8 cellular contexts compared by ENCODE assay signal in the genomic region with DNA sequence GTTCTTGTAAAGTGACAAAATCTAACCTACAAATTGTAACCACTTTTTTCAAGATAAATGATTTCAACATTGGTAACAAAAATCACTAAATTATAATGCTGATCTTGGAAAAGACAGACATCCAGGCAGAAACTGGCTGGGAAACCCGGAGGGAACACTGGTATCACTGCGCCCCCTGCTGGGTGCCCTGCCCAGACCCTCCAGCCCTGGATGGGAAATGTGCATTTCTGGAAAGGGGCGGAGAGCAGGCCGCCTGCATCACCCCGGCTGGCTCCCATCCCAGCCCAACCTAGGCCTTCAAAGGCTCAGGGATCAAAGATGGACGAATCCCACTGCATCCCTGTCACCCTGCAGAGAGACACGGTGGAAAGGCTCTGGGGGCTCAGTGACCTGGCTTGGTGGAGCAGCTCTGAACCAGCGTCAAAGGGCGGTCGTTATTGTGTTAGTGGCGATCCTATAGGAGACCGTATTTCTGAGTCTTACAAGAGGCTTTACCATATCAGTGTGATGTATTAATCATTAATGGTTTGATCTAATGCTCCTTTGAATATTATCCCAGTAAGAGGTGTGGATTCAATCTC. TPM values are rescaled to one million over a fixed set of nuclear protein-coding genes. Genes with fewer than 3 reads are reported as not detected.
A peak's percentile ranks its signal among the peaks of the same experiment; 100 is the strongest.
DNase-seq lines count a peak whose midpoint lies in the region; ATAC-seq and TF ChIP-seq lines count a peak whose summit lies in the region.

No MANE protein-coding gene starts in this region.

- TF ChIP-seq CTCF in VCaP (conservative IDR thresholded peaks at IDR 0.05), result peak; percentile 91

- no peak for ATAC-seq in HG02571 (IDR thresholded peaks at IDR 0.05; ENCODE audit: unreplicated experiment)

- peak overlapping the region; percentile 20; the same call in 1 of the 2 replicates for H3K27ac ChIP-seq in VCaP

- DNase-seq in NCI-H446 (lab: John Stamatoyannopoulos, UW) (peak; percentile 20 to 68), NCI-H446 treated with DMSO at 0.1 percent for 48 hours (lab: John Stamatoyannopoulos, UW) (no peak), NCI-H1694 (lab: John Stamatoyannopoulos, UW) (peak; percentile 86), cerebellum (ENCODE audit: low spot score) (peak; percentile 47), kidney glomerular epithelial cell (lab: John Stamatoyannopoulos, UW) (peak; percentile 31)
- DNase-seq in stimulated activated CD4-positive, alpha-beta T cell treated with anti-CD3 and anti-CD28 coated beads, Interleukin-2, amount 100 ng/mL, for 4 hours (ENCODE audit: low read depth), result peak; percentile 13

RNA-seq across cellular contexts. Expression of a gene that starts 37.3 kb away (rescaled TPM):
- total RNA-seq in cerebellum, result 28.6 TPM

RNA-seq across cellular contexts. Expression of a gene that starts 37.3 kb away (rescaled TPM):
- total RNA-seq in cerebellum, result 27.8 TPM
